Comparison of ENCODE assay signal across 13 cellular contexts in the genomic region with DNA sequence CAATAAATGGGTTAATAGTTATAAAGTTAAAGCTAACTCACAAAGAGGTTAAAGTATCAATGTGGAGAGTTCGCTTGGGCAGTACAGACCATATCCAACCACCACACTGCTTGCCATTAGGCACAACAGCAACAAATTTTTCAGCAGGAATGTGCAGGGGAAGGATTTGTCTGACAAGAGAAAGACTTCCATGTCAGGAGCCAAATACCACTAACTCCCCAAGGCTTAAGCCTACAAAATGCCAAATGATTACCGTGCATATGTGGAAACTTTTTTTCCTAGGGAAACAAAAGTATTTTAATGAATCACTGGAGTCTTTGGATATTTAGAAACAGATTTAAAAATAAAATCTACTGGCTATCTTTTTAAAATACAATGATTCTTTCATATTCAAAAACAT. TPM values are rescaled to one million over a fixed set of nuclear protein-coding genes. Genes with fewer than 3 reads are reported as not detected.
DNase-seq lines count a peak whose midpoint lies in the region; ATAC-seq and TF ChIP-seq lines count a peak whose summit lies in the region.
"Had no signal": no experiment of that assay in that cellular context is flagged by ENCODE, and none has a peak within 500 bp of the region (broad histone marks: within the 10 kb centered on the region; RNA-seq: fewer than 3 reads in every experiment).

No MANE protein-coding gene starts in this region.

- peaks cover 28% of the 10 kb centered on the region for H3K36me3 ChIP-seq in SJCRH30
- H3K36me3 ChIP-seq: cardiac muscle cell had no signal

- TF ChIP-seq CTCF in fibroblast of the aortic adventitia (IDR thresholded peaks at IDR 0.05; ENCODE audit: insufficient read depth, low read length) (no peak), osteocyte (IDR thresholded peaks at IDR 0.05) (no peak)

- DNase-seq in AG08395 (ENCODE audit: low spot score) (peak; percentile 83), SJCRH30 (peak; percentile 31 to 60), fibroblast of the aortic adventitia (ENCODE audit: low read depth) (peak; percentile 97), osteocyte (ENCODE audit: extremely low spot score, unreplicated experiment) (no peak), T-helper 17 cell (no peak)
- no peak for DNase-seq in activated CD4-positive, CD25-positive, alpha-beta regulatory T cell (lab: John Stamatoyannopoulos, UW)
- DNase-seq: activated B cell treated with CpG ODN at 0.5 μM for 24 hours; activated T-cell treated with anti-CD3 and anti-CD28 coated beads, Interleukin-2, amount 50 U/mL, for 1 hour; NCI-H510A treated with DMSO at 0.1 percent for 48 hours; SHP77 treated with DMSO at 0.1 percent for 48 hours had no signal

- no peaks in the 10 kb centered on the region for H3K9me3 Mint-ChIP-seq in osteocyte (ENCODE audit: unreplicated experiment)
- H3K9me3 Mint-ChIP-seq: activated B cell treated with CpG ODN at 0.5 μM for 24 hours had no signal

- H3K4me3 ChIP-seq in SJCRH30 (no peak overlapping the region), fibroblast of the aortic adventitia (ENCODE audit: low read depth, low read length) (peak overlapping the region; percentile 25)
- H3K4me3 ChIP-seq: cardiac muscle cell had no signal

- H3K36me3 Mint-ChIP-seq in osteocyte (ENCODE audit: unreplicated experiment): peaks cover 66% of the 10 kb centered on the region
- H3K36me3 Mint-ChIP-seq in T-helper 17 cell (ENCODE audit: low read depth): no peaks in the 10 kb centered on the region

- H3K27me3 ChIP-seq in SJCRH30: no peaks in the 10 kb centered on the region

- peak overlapping the region; percentile 97 for H3K27ac Mint-ChIP-seq in osteocyte (ENCODE audit: unreplicated experiment)
- no peak overlapping the region for H3K27ac Mint-ChIP-seq in T-helper 17 cell
- H3K27ac Mint-ChIP-seq: activated B cell treated with CpG ODN at 0.5 μM for 24 hours had no signal

- peak overlapping the region; percentile 95 for H3K4me3 Mint-ChIP-seq in osteocyte (ENCODE audit: unreplicated experiment)
- H3K4me3 Mint-ChIP-seq in T-helper 17 cell: no peak overlapping the region
- H3K4me3 Mint-ChIP-seq: activated B cell treated with CpG ODN at 0.5 μM for 24 hours had no signal

- H3K27me3 Mint-ChIP-seq in osteocyte (ENCODE audit: unreplicated experiment): no peaks in the 10 kb centered on the region
- peaks cover under 1% of the 10 kb centered on the region for H3K27me3 Mint-ChIP-seq in T-helper 17 cell

- peaks cover 76% of the 10 kb centered on the region for H3K4me1 ChIP-seq in SJCRH30

- peak overlapping the region; percentile 13; the same call in 1 of the 2 replicates for H3K27ac ChIP-seq in SJCRH30
- H3K27ac ChIP-seq: cardiac muscle cell had no signal

- no peak for ATAC-seq in T-helper 17 cell
- ATAC-seq in GM18873 (IDR thresholded peaks at IDR 0.05; ENCODE audit: low FRiP score, unreplicated experiment): no peak
- no peak for ATAC-seq in GM18502 (IDR thresholded peaks at IDR 0.05; ENCODE audit: poor library complexity, unreplicated experiment)

- H3K9me3 ChIP-seq in SJCRH30 (replicated peaks) (no peaks in the 10 kb centered on the region), T-helper 17 cell (ENCODE audit: control insufficient read depth, low read length, poor library complexity, severe bottlenecking) (no peaks in the 10 kb centered on the region)

- H3K4me1 Mint-ChIP-seq in osteocyte (ENCODE audit: unreplicated experiment): peaks cover 78% of the 10 kb centered on the region
- no peaks in the 10 kb centered on the region for H3K4me1 Mint-ChIP-seq in T-helper 17 cell
- H3K4me1 Mint-ChIP-seq: activated B cell treated with CpG ODN at 0.5 μM for 24 hours had no signal

RNA-seq across cellular contexts. Expression of a gene that starts 8.1 kb away (rescaled TPM):
- 77.4 and 86.6 TPM in 2 replicates for total RNA-seq in SJCRH30 (2014; rRNA removed; shearing (Covaris generic))
- total RNA-seq in fibroblast of the aortic adventitia (ENCODE audit: low replicate concordance) (38.8 and 47.4 TPM in 2 replicates), osteocyte (528 and 587 TPM in 2 replicates), T-helper 17 cell (under 1 TPM; 0.03 to 0.17 TPM)
- total RNA-seq: activated B cell treated with CpG ODN at 0.5 μM for 24 hours had no signal

Comparison
In these comparisons a context has a peak if more than half of its experiments do, and no peak if none do; other contexts are left out.
1. DNase-seq: peak in AG08395 (single experiment), SJCRH30 (2 of 2) and fibroblast of the aortic adventitia (single experiment); none in osteocyte (single experiment), activated CD4-positive, CD25-positive, alpha-beta regulatory T cell (0 of 4) and T-helper 17 cell (0 of 3).
2. RNA of a gene that starts 8.1 kb away (total RNA-seq): 528 to 587 TPM in osteocyte, 77.4 to 86.6 TPM in SJCRH30 and 38.8 to 47.4 TPM in fibroblast of the aortic adventitia; 0.03 to 0.17 TPM in T-helper 17 cell; every median in the first group is over 10 times any median in the second.